In genomic region chr22:24244144-24244787, GRCh38 we compare ENCODE assay signal across 10 cellular contexts. TPM values are rescaled to one million over a fixed set of nuclear protein-coding genes. Genes with fewer than 3 reads are reported as not detected.
DNase-seq lines count a peak whose midpoint lies in the region; ATAC-seq and TF ChIP-seq lines count a peak whose summit lies in the region.
"Had no signal": no experiment of that assay in that cellular context is flagged by ENCODE, and none has a peak within 500 bp of the region (broad histone marks: within the 10 kb centered on the region; RNA-seq: fewer than 3 reads in every experiment).

No MANE protein-coding gene starts in this region.

- no peaks in the 10 kb centered on the region for H3K36me3 Mint-ChIP-seq in chondrocyte (ENCODE audit: low read depth)
- no peaks in the 10 kb centered on the region for H3K36me3 Mint-ChIP-seq in activated T-cell treated with anti-CD3 and anti-CD28 coated beads, Interleukin-2, amount 50 U/mL, for 72 hours (ENCODE audit: insufficient read depth in 2 of 2)

- H3K27ac Mint-ChIP-seq in chondrocyte (ENCODE audit: unreplicated experiment): peak overlapping the region; percentile 93
- no peak overlapping the region for H3K27ac Mint-ChIP-seq in activated T-cell treated with anti-CD3 and anti-CD28 coated beads, Interleukin-2, amount 50 U/mL, for 72 hours

- DNase-seq in stimulated activated CD4-positive, alpha-beta T cell treated with anti-CD3 and anti-CD28 coated beads, Interleukin-2, amount 100 ng/mL, for 4 hours (ENCODE audit: low read depth): peak; percentile 32
- no peak for DNase-seq in stimulated activated CD4-positive, alpha-beta T cell treated with anti-CD3 and anti-CD28 coated beads, Interleukin-2, amount 100 ng/mL, for 48 hours
- DNase-seq in chondrocyte (ENCODE audit: low spot score) (peak; percentile 87), mucosa of descending colon (no peak), DMS153 treated with DMSO at 0.1 percent for 48 hours (lab: John Stamatoyannopoulos, UW; ENCODE audit: unreplicated experiment) (no peak)
- DNase-seq in activated T-cell treated with anti-CD3 and anti-CD28 coated beads, Interleukin-2, amount 50 U/mL, for 72 hours: no peak
- DNase-seq: NCI-H2081 treated with DMSO at 0.1 percent for 48 hours had no signal

- H3K4me3 Mint-ChIP-seq in chondrocyte (ENCODE audit: unreplicated experiment): peak overlapping the region; percentile 77
- H3K4me3 Mint-ChIP-seq in activated T-cell treated with anti-CD3 and anti-CD28 coated beads, Interleukin-2, amount 50 U/mL, for 72 hours: no peak overlapping the region

- H3K4me1 Mint-ChIP-seq in chondrocyte (ENCODE audit: low read depth): peaks cover 64% of the 10 kb centered on the region
- peaks cover 35% of the 10 kb centered on the region for H3K4me1 Mint-ChIP-seq in activated T-cell treated with anti-CD3 and anti-CD28 coated beads, Interleukin-2, amount 50 U/mL, for 72 hours (ENCODE audit: low read depth)

- no peak for TF ChIP-seq CTCF in chondrocyte (IDR thresholded peaks at IDR 0.05)
- no peak for TF ChIP-seq CTCF in mucosa of descending colon (IDR thresholded peaks at IDR 0.05)

- no peaks in the 10 kb centered on the region for H3K36me3 ChIP-seq in mucosa of descending colon (ENCODE audit: low read depth)

- no peaks in the 10 kb centered on the region for H3K27me3 Mint-ChIP-seq in chondrocyte (ENCODE audit: low read depth)
- H3K27me3 Mint-ChIP-seq in activated T-cell treated with anti-CD3 and anti-CD28 coated beads, Interleukin-2, amount 50 U/mL, for 72 hours (ENCODE audit: low read depth): no peaks in the 10 kb centered on the region

- intact Hi-C loops in mucosa of descending colon (cut with DNase I, micrococcal nuclease): no loop called here

- H3K9me3 Mint-ChIP-seq in chondrocyte (ENCODE audit: low read depth): no peaks in the 10 kb centered on the region
- no peaks in the 10 kb centered on the region for H3K9me3 Mint-ChIP-seq in activated T-cell treated with anti-CD3 and anti-CD28 coated beads, Interleukin-2, amount 50 U/mL, for 72 hours

- peaks cover 4% of the 10 kb centered on the region for H3K4me1 ChIP-seq in mucosa of descending colon (ENCODE audit: low read depth)

- H3K4me3 ChIP-seq in mucosa of descending colon: no peak overlapping the region

- ATAC-seq in mucosa of descending colon (peak; percentile 27), GM21825 (IDR thresholded peaks at IDR 0.05; ENCODE audit: unreplicated experiment) (no peak), HG03378 (IDR thresholded peaks at IDR 0.05; ENCODE audit: unreplicated experiment) (no peak)
- ATAC-seq in activated T-cell treated with anti-CD3 and anti-CD28 coated beads, Interleukin-2, amount 50 U/mL, for 72 hours (replicated peaks in 1 of 2): no peak

- no peaks in the 10 kb centered on the region for H3K9me3 ChIP-seq in mucosa of descending colon

RNA-seq across cellular contexts. Expression of gene GGT5, which starts 0.6 kb away (rescaled TPM):
- total RNA-seq in chondrocyte (30.7 to 47.2 TPM (median 37.5 TPM) in 3 replicates), mucosa of descending colon (10 to 100 TPM in 1 of 3 donors, 1 to 10 TPM in 2; 2.3 to 14.7 (median 6.6) TPM)
- under 1 TPM in 1 of 2 donors, not detected in 1; 0.37 TPM for total RNA-seq in activated T-cell treated with anti-CD3 and anti-CD28 coated beads, Interleukin-2, amount 50 U/mL, for 72 hours
- total RNA-seq: Daoy had no signal

RNA-seq across cellular contexts. Expression of gene SPECC1L, which starts 26.4 kb away (rescaled TPM):
- total RNA-seq in chondrocyte (78.7 to 92.6 TPM (median 91.3 TPM) in 3 replicates), mucosa of descending colon (100 to 1,000 TPM in 2 of 3 donors, 10 to 100 TPM in 1; 78.7 to 116 (median 105) TPM)
- 10 to 100 TPM; 59.4 to 61.8 TPM for total RNA-seq in activated T-cell treated with anti-CD3 and anti-CD28 coated beads, Interleukin-2, amount 50 U/mL, for 72 hours

Comparison
In these comparisons a context has a peak if more than half of its experiments do, and no peak if none do; other contexts are left out.
1. DNase-seq: peak in stimulated activated CD4-positive, alpha-beta T cell treated with anti-CD3 and anti-CD28 coated beads, Interleukin-2, amount 100 ng/mL, for 4 hours (single experiment) and chondrocyte (single experiment); none in stimulated activated CD4-positive, alpha-beta T cell treated with anti-CD3 and anti-CD28 coated beads, Interleukin-2, amount 100 ng/mL, for 48 hours (0 of 2), mucosa of descending colon (0 of 3), activated T-cell treated with anti-CD3 and anti-CD28 coated beads, Interleukin-2, amount 50 U/mL, for 72 hours (0 of 2) and DMS153 treated with DMSO at 0.1 percent for 48 hours (single experiment).